Comparison of ENCODE assay signal across 1 cellular context in the genomic region with DNA sequence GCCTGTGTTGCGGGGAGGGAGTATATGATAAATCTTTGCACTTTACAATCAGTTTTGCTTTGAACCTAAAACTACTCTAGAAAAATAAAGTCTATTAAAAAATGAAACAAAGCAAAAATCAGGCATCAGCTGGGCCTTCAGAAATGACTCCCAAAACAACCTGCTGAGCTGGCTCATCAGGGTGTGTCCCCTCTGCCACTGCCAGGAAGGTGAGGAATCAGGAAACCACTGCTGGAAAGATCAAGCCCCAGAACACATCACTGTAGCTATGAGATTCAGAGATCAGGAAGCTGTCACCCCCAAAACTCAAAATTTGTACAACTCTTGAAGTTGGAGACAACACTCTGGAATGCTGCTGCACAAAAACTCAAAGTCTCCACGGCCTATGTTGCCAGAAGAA.
TF ChIP-seq lines count a peak whose summit lies in the region.

No MANE protein-coding gene starts in this region.

TF ChIP-seq in H1, 55 proteins besides CTCF, POLR2A, EP300 and RAD21 (continued from another document):
- TF ChIP-seq, protein P1, sequence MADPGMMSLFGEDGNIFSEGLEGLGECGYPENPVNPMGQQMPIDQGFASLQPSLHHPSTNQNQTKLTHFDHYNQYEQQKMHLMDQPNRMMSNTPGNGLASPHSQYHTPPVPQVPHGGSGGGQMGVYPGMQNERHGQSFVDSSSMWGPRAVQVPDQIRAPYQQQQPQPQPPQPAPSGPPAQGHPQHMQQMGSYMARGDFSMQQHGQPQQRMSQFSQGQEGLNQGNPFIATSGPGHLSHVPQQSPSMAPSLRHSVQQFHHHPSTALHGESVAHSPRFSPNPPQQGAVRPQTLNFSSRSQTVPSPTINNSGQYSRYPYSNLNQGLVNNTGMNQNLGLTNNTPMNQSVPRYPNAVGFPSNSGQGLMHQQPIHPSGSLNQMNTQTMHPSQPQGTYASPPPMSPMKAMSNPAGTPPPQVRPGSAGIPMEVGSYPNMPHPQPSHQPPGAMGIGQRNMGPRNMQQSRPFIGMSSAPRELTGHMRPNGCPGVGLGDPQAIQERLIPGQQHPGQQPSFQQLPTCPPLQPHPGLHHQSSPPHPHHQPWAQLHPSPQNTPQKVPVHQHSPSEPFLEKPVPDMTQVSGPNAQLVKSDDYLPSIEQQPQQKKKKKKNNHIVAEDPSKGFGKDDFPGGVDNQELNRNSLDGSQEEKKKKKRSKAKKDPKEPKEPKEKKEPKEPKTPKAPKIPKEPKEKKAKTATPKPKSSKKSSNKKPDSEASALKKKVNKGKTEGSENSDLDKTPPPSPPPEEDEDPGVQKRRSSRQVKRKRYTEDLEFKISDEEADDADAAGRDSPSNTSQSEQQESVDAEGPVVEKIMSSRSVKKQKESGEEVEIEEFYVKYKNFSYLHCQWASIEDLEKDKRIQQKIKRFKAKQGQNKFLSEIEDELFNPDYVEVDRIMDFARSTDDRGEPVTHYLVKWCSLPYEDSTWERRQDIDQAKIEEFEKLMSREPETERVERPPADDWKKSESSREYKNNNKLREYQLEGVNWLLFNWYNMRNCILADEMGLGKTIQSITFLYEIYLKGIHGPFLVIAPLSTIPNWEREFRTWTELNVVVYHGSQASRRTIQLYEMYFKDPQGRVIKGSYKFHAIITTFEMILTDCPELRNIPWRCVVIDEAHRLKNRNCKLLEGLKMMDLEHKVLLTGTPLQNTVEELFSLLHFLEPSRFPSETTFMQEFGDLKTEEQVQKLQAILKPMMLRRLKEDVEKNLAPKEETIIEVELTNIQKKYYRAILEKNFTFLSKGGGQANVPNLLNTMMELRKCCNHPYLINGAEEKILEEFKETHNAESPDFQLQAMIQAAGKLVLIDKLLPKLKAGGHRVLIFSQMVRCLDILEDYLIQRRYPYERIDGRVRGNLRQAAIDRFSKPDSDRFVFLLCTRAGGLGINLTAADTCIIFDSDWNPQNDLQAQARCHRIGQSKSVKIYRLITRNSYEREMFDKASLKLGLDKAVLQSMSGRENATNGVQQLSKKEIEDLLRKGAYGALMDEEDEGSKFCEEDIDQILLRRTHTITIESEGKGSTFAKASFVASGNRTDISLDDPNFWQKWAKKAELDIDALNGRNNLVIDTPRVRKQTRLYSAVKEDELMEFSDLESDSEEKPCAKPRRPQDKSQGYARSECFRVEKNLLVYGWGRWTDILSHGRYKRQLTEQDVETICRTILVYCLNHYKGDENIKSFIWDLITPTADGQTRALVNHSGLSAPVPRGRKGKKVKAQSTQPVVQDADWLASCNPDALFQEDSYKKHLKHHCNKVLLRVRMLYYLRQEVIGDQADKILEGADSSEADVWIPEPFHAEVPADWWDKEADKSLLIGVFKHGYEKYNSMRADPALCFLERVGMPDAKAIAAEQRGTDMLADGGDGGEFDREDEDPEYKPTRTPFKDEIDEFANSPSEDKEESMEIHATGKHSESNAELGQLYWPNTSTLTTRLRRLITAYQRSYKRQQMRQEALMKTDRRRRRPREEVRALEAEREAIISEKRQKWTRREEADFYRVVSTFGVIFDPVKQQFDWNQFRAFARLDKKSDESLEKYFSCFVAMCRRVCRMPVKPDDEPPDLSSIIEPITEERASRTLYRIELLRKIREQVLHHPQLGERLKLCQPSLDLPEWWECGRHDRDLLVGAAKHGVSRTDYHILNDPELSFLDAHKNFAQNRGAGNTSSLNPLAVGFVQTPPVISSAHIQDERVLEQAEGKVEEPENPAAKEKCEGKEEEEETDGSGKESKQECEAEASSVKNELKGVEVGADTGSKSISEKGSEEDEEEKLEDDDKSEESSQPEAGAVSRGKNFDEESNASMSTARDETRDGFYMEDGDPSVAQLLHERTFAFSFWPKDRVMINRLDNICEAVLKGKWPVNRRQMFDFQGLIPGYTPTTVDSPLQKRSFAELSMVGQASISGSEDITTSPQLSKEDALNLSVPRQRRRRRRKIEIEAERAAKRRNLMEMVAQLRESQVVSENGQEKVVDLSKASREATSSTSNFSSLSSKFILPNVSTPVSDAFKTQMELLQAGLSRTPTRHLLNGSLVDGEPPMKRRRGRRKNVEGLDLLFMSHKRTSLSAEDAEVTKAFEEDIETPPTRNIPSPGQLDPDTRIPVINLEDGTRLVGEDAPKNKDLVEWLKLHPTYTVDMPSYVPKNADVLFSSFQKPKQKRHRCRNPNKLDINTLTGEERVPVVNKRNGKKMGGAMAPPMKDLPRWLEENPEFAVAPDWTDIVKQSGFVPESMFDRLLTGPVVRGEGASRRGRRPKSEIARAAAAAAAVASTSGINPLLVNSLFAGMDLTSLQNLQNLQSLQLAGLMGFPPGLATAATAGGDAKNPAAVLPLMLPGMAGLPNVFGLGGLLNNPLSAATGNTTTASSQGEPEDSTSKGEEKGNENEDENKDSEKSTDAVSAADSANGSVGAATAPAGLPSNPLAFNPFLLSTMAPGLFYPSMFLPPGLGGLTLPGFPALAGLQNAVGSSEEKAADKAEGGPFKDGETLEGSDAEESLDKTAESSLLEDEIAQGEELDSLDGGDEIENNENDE (IDR thresholded peaks at IDR 0.05; ENCODE audit: insufficient replicate concordance, low read length) = no peak
- TF ChIP-seq EZH2 (IDR thresholded peaks at IDR 0.05; ENCODE audit: low read depth, low read length, severe bottlenecking) (no peak), KDM4A (IDR thresholded peaks at IDR 0.05; ENCODE audit: low read depth, low read length, severe bottlenecking) (no peak), SP2 (IDR thresholded peaks at IDR 0.05; ENCODE audit: low read length) (no peak), BACH1 (IDR thresholded peaks at IDR 0.05; ENCODE audit: low read length) (no peak), JUN (IDR thresholded peaks at IDR 0.05; ENCODE audit: low read depth, low read length) (no peak), ASH2L (IDR thresholded peaks at IDR 0.05; ENCODE audit: low read length) (no peak), HDAC6 (IDR thresholded peaks at IDR 0.05; ENCODE audit: low read depth, low read length) (no peak), NRF1 (IDR thresholded peaks at IDR 0.05; ENCODE audit: low read depth, low read length) (no peak), SUZ12 (IDR thresholded peaks at IDR 0.05; ENCODE audit: low read length) (no peak), SRF (IDR thresholded peaks at IDR 0.05; ENCODE audit: low read depth, low read length) (no peak), JUND (IDR thresholded peaks at IDR 0.05; ENCODE audit: low read length) (no peak), POU5F1 (IDR thresholded peaks at IDR 0.05; ENCODE audit: low read depth, low read length) (no peak)
